Comparison of ENCODE assay signal across 2 cellular contexts in genomic region chr5:139378101-139378825, GRCh38.
TF ChIP-seq lines count a peak whose summit lies in the region.

No MANE protein-coding gene starts in this region.

TF ChIP-seq in GM23338, 12 proteins besides CTCF, POLR2A, EP300 and RAD21:
- TF ChIP-seq ZNF114 (CRISPR knock-in tag; IDR thresholded peaks at IDR 0.05) (no peak), STAT1 (IDR thresholded peaks at IDR 0.05; ENCODE audit: unreplicated experiment) (no peak), EZH2phosphoT487 (IDR thresholded peaks at IDR 0.05; ENCODE audit: unreplicated experiment) (no peak), CREB1 (CRISPR knock-in tag; IDR thresholded peaks at IDR 0.05; ENCODE audit: low read depth) (no peak), REST (IDR thresholded peaks at IDR 0.05; ENCODE audit: unreplicated experiment) (no peak), EZH2 (IDR thresholded peaks at IDR 0.05; ENCODE audit: low read depth, unreplicated experiment) (no peak)
TF ChIP-seq in GM23338: peak in this region for 0.

TF ChIP-seq in GM12878, 131 proteins besides CTCF, POLR2A, EP300 and RAD21:
- TF ChIP-seq SP1 (IDR thresholded peaks at IDR 0.05; ENCODE audit: low read depth, low read length) (no peak), BMI1 (IDR thresholded peaks at IDR 0.05; ENCODE audit: borderline replicate concordance) (no peak), YY1 (IDR thresholded peaks at IDR 0.05; ENCODE audit: low read depth, low read length) (no peak), ZBTB33 (IDR thresholded peaks at IDR 0.05) (no peak)
